In genomic region chr13:65733110-65733509, GRCh38 we compare ENCODE assay signal across 19 cellular contexts.
DNase-seq lines count a peak whose midpoint lies in the region; ATAC-seq, FAIRE-seq and TF ChIP-seq lines count a peak whose summit lies in the region.
"Had no signal": no experiment of that assay in that cellular context is flagged by ENCODE, and none has a peak within 500 bp of the region (broad histone marks: within the 10 kb centered on the region; RNA-seq: fewer than 3 reads in every experiment).

No MANE protein-coding gene starts in this region.

- no peak overlapping the region for H3K18ac ChIP-seq in H1 (ENCODE audit: extremely low read depth, low read length)
- H3K18ac ChIP-seq in neuronal stem cell (ENCODE audit: low read length): no peak overlapping the region

- H3K9ac ChIP-seq in OCI-LY1 (ENCODE audit: low read length): no peak overlapping the region
- H3K9ac ChIP-seq in H1 (replicated peaks in 1 of 4; ENCODE audit: extremely low read depth in 1 of 4, low read depth in 3 of 4, low read length in 3 of 4): no peak overlapping the region
- H3K9ac ChIP-seq in neuronal stem cell (ENCODE audit: low read depth, low read length, poor library complexity): no peak overlapping the region
- H3K9ac ChIP-seq: BLaER1 had no signal

- no peak overlapping the region for H2AK5ac ChIP-seq in H1 (ENCODE audit: low read depth, low read length)
- H2AK5ac ChIP-seq in neuronal stem cell (ENCODE audit: low read depth, low read length): no peak overlapping the region

- H3K36me3 Mint-ChIP-seq in activated CD4-positive, alpha-beta T cell treated with anti-CD3 and anti-CD28 coated beads for 36 hours (ENCODE audit: low read depth): no peaks in the 10 kb centered on the region
- H3K36me3 Mint-ChIP-seq: CD4-positive, CD25-positive, alpha-beta regulatory T cell; CD8-positive, alpha-beta T cell had no signal

- H2AFZ ChIP-seq in OCI-LY1 (ENCODE audit: low read length) (0 out of 2 replicates have a peak overlapping the region, but pooled peaks have one; percentile 3), H1 (ENCODE audit: low read length) (0 out of 2 replicates have a peak overlapping the region, but pooled peaks have one; percentile 74), neuronal stem cell (ENCODE audit: low read length) (peak overlapping the region; percentile 39)

- H2BK120ac ChIP-seq in H1 (replicated peaks; ENCODE audit: low read depth, low read length): no peak overlapping the region
- no peak overlapping the region for H2BK120ac ChIP-seq in neuronal stem cell (ENCODE audit: low read depth, low read length)

- H4K20me1 ChIP-seq in OCI-LY1 (ENCODE audit: insufficient read depth, low read length) (no peaks in the 10 kb centered on the region), H1 (replicated peaks in 1 of 2; ENCODE audit: control insufficient read depth in 1 of 2, insufficient read depth in 2 of 2, low read length in 2 of 2) (no peaks in the 10 kb centered on the region)
- H4K20me1 ChIP-seq: BLaER1 had no signal

- H2BK15ac ChIP-seq in H1 (ENCODE audit: low read length): no peak overlapping the region
- no peak overlapping the region for H2BK15ac ChIP-seq in neuronal stem cell (ENCODE audit: low read length)

- no peak overlapping the region for H3K56ac ChIP-seq in H1 (replicated peaks; ENCODE audit: insufficient read length, low read depth, low read length)

- no peak for FAIRE-seq in H1 (lab: Jason Lieb, UNC)
- FAIRE-seq: G401.6, GM18507 had no signal

- H3K4ac ChIP-seq in H1 (replicated peaks; ENCODE audit: insufficient read length, low read depth, low read length) (no peak overlapping the region), neuronal stem cell (ENCODE audit: low read length) (no peak overlapping the region)

- H2BK12ac ChIP-seq in H1 (ENCODE audit: low read depth, low read length) (no peak overlapping the region), neuronal stem cell (ENCODE audit: low read length) (no peak overlapping the region)

- no peak for TF ChIP-seq POLR2A in H1 (IDR thresholded peaks at IDR 0.05; ENCODE audit: control extremely low read depth in 1 of 2, low read depth in 2 of 2, low read length in 2 of 2)

- H3K27me3 Mint-ChIP-seq in activated CD4-positive, alpha-beta T cell treated with anti-CD3 and anti-CD28 coated beads for 36 hours: no peaks in the 10 kb centered on the region
- H3K27me3 Mint-ChIP-seq: B cell; CD4-positive, CD25-positive, alpha-beta regulatory T cell had no signal

- no peak overlapping the region for H3K4me3 ChIP-seq in OCI-LY1 (ENCODE audit: low read depth, low read length, poor library complexity, severe bottlenecking)
- no peak overlapping the region for H3K4me3 ChIP-seq in H1 (ENCODE audit: extremely low read depth in 1 of 4, insufficient read depth in 2 of 4, low read depth in 3 of 4, low read length in 4 of 4)
- no peak overlapping the region for H3K4me3 ChIP-seq in neuronal stem cell (ENCODE audit: low read length in 2 of 2)
- H3K4me3 ChIP-seq: BLaER1 had no signal

- no peak overlapping the region for H3K27ac ChIP-seq in OCI-LY1 (ENCODE audit: low read depth, low read length, poor library complexity, severe bottlenecking)
- H3K27ac ChIP-seq in H1 (ENCODE audit: low read depth, low read length): no peak overlapping the region
- H3K27ac ChIP-seq in neuronal stem cell (replicated peaks; ENCODE audit: low read length): no peak overlapping the region
- H3K27ac ChIP-seq: BLaER1, C4-2B had no signal

- H3K9me3 ChIP-seq in OCI-LY1 (ENCODE audit: low read length) (peaks cover 25% of the 10 kb centered on the region), H1 (ENCODE audit: insufficient read depth in 2 of 2, low read depth in 1 of 2, low read length in 1 of 2) (no peaks in the 10 kb centered on the region), neuronal stem cell (replicated peaks in 1 of 2; ENCODE audit: control insufficient read depth in 2 of 2, insufficient read depth in 1 of 2, low read depth in 1 of 2, low read length in 2 of 2) (no peaks in the 10 kb centered on the region)
- H3K9me3 ChIP-seq: BLaER1, Caco-2 had no signal

- intact Hi-C loops in activated CD4-positive, alpha-beta T cell treated with anti-CD3 and anti-CD28 coated beads for 36 hours (cut with DNase I, micrococcal nuclease): no loop called here

- CTCF ChIA-PET in H1 (lab: Charles Lee; ENCODE audit: partially characterized antibody): interaction anchor here (0.6 kb wide), 1 partner anchor 1586 kb away, joined by 3 read pairs; no protein-coding TSS in a partner anchor
- CTCF ChIA-PET in activated CD4-positive, alpha-beta T cell treated with anti-CD3 and anti-CD28 coated beads for 36 hours (lab: Charles Lee): no interaction called here

- TF ChIP-seq RAD21 in H1 (IDR thresholded peaks at IDR 0.05 in 1 of 2, conservative IDR thresholded peaks at IDR 0.05 in 1 of 2; ENCODE audit: low read depth in 2 of 2, low read length in 2 of 2): no peak

- no peak overlapping the region for H3K27ac Mint-ChIP-seq in activated CD4-positive, alpha-beta T cell treated with anti-CD3 and anti-CD28 coated beads for 36 hours
- H3K27ac Mint-ChIP-seq: B cell; CD4-positive, CD25-positive, alpha-beta regulatory T cell; CD8-positive, alpha-beta T cell had no signal

- no peak for TF ChIP-seq EP300 in H1 (IDR thresholded peaks at IDR 0.05; ENCODE audit: borderline replicate concordance in 1 of 2, low read depth in 2 of 2, low read length in 2 of 2)

- 92% methylated on average over 1 of the region's 1 CpG; no CpG with 5 or more reads in 1 of the 2 experiments for WGBS in H1 (ENCODE audit: extremely low coverage in 1 of 2, insufficient coverage in 1 of 2, insufficient read length in 1 of 2, insufficient replicate concordance in 2 of 2, low coverage in 1 of 2, low lambda C conversion rate in 2 of 2, missing lambda C conversion rate in 1 of 2), 2 experiments
- no CpG with 5 or more reads among the region's 1 CpG for WGBS in neuronal stem cell (ENCODE audit: extremely low coverage in 2 of 2, insufficient read length in 2 of 2, insufficient replicate concordance in 1 of 2), 2 donors

- H4K5ac ChIP-seq in H1 (ENCODE audit: insufficient read length, low read depth, low read length): no peak overlapping the region

- H3K23ac ChIP-seq in H1 (ENCODE audit: insufficient read length) (no peak overlapping the region), neuronal stem cell (ENCODE audit: low read depth, low read length, poor library complexity) (no peak overlapping the region)

- H3K36me3 ChIP-seq in OCI-LY1 (ENCODE audit: insufficient read depth, low read length) (no peaks in the 10 kb centered on the region), H1 (ENCODE audit: control insufficient read depth in 2 of 4, insufficient read depth in 4 of 4, low read length in 3 of 4) (no peaks in the 10 kb centered on the region), neuronal stem cell (replicated peaks in 1 of 2; ENCODE audit: control insufficient read depth in 2 of 2, insufficient read depth in 2 of 2, low read length in 2 of 2) (no peaks in the 10 kb centered on the region)
- H3K36me3 ChIP-seq: BLaER1 had no signal

- DNase-seq in H1 (ENCODE audit: low read depth in 1 of 2, low spot score in 2 of 2): no peak
- DNase-seq in neuronal stem cell (ENCODE audit: low spot score): no peak
- no peak for DNase-seq in GM19238 (ENCODE audit: insufficient read length, low spot score)
- DNase-seq in activated CD4-positive, alpha-beta T cell treated with anti-CD3 and anti-CD28 coated beads for 36 hours: no peak
- DNase-seq in SHP77 (lab: John Stamatoyannopoulos, UW): no peak
- DNase-seq: Caco-2; CD4-positive, CD25-positive, alpha-beta regulatory T cell; CD8-positive, alpha-beta T cell; DMS153; DND-41; GOT3; H7; HCEC 1CT had no signal

- peaks cover 20% of the 10 kb centered on the region for H3K9me3 Mint-ChIP-seq in activated CD4-positive, alpha-beta T cell treated with anti-CD3 and anti-CD28 coated beads for 36 hours (ENCODE audit: low read depth)

- H3K14ac ChIP-seq in H1 (ENCODE audit: insufficient read length): no peak overlapping the region
- no peak overlapping the region for H3K14ac ChIP-seq in neuronal stem cell (ENCODE audit: low read length)

- H3K27me3 ChIP-seq in OCI-LY1 (ENCODE audit: insufficient read depth, low read length) (no peaks in the 10 kb centered on the region), H1 (replicated peaks in 1 of 4; ENCODE audit: control insufficient read depth in 3 of 4, extremely low read depth in 1 of 4, insufficient read depth in 3 of 4, low read length in 3 of 4) (no peaks in the 10 kb centered on the region), neuronal stem cell (ENCODE audit: control insufficient read depth in 3 of 3, insufficient read depth in 3 of 3, low read depth in 1 of 3, low read length in 3 of 3) (no peaks in the 10 kb centered on the region)
- H3K27me3 ChIP-seq: BLaER1 had no signal

- H3K4me2 ChIP-seq in OCI-LY1 (ENCODE audit: low read length): no peak overlapping the region
- no peak overlapping the region for H3K4me2 ChIP-seq in H1 (ENCODE audit: insufficient read depth in 1 of 2, low read depth in 2 of 2, low read length in 2 of 2)
- no peak overlapping the region for H3K4me2 ChIP-seq in neuronal stem cell (ENCODE audit: insufficient read depth, low read length, poor library complexity, severe bottlenecking)
- H3K4me2 ChIP-seq: BLaER1 had no signal

- no peaks in the 10 kb centered on the region for H3K79me2 ChIP-seq in OCI-LY1 (ENCODE audit: insufficient read depth, low read length)
- H3K79me2 ChIP-seq in H1 (ENCODE audit: control insufficient read depth in 1 of 2, insufficient read depth in 2 of 2, low read length in 2 of 2): no peaks in the 10 kb centered on the region

- no peak overlapping the region for H3K4me3 Mint-ChIP-seq in activated CD4-positive, alpha-beta T cell treated with anti-CD3 and anti-CD28 coated beads for 36 hours
- H3K4me3 Mint-ChIP-seq: B cell; CD4-positive, CD25-positive, alpha-beta regulatory T cell; CD8-positive, alpha-beta T cell had no signal

- H3K4me1 Mint-ChIP-seq in activated CD4-positive, alpha-beta T cell treated with anti-CD3 and anti-CD28 coated beads for 36 hours: no peaks in the 10 kb centered on the region
- H3K4me1 Mint-ChIP-seq: B cell; CD4-positive, CD25-positive, alpha-beta regulatory T cell had no signal

- H4K8ac ChIP-seq in H1 (ENCODE audit: extremely low read depth, insufficient read depth, low read length) (no peak overlapping the region), neuronal stem cell (ENCODE audit: low read depth, low read length) (no peak overlapping the region)

- POLR2A ChIA-PET in H1 (lab: Charles Lee; ENCODE audit: partially characterized antibody): no interaction called here
- POLR2A ChIA-PET in activated CD4-positive, alpha-beta T cell treated with anti-CD3 and anti-CD28 coated beads for 36 hours (lab: Charles Lee): no interaction called here

- no peaks in the 10 kb centered on the region for H3K9me2 ChIP-seq in OCI-LY1 (ENCODE audit: low read depth, low read length)

- no peak overlapping the region for H4K91ac ChIP-seq in H1 (replicated peaks; ENCODE audit: insufficient read length, low read length)
- no peak overlapping the region for H4K91ac ChIP-seq in neuronal stem cell (ENCODE audit: low read depth, low read length, poor library complexity)

- H3F3A ChIP-seq in OCI-LY1 (ENCODE audit: insufficient read depth, low read length): no peaks in the 10 kb centered on the region

- TF ChIP-seq CTCF in OCI-LY1 (IDR thresholded peaks at IDR 0.05; ENCODE audit: low read length) (no peak), H1 (IDR thresholded peaks at IDR 0.05; ENCODE audit: control extremely low read depth in 1 of 3, insufficient read depth in 1 of 3, low read depth in 1 of 3, low read length in 3 of 3) (no peak)

- H3K79me1 ChIP-seq in H1 (ENCODE audit: low read depth, low read length) (no peaks in the 10 kb centered on the region), neuronal stem cell (ENCODE audit: low read depth, low read length) (no peaks in the 10 kb centered on the region)

- H2BK5ac ChIP-seq in H1 (ENCODE audit: low read depth, low read length) (no peak overlapping the region), neuronal stem cell (ENCODE audit: low read length) (no peak overlapping the region)

- H2BK20ac ChIP-seq in H1 (ENCODE audit: low read length): no peak overlapping the region

- no peak for ATAC-seq in activated CD4-positive, alpha-beta T cell treated with anti-CD3 and anti-CD28 coated beads for 36 hours
- ATAC-seq: CD8-positive, alpha-beta T cell had no signal

- H3K4me1 ChIP-seq in OCI-LY1 (ENCODE audit: insufficient read depth, low read length, severe bottlenecking): peaks cover 6% of the 10 kb centered on the region
- H3K4me1 ChIP-seq in H1 (replicated peaks in 1 of 4; ENCODE audit: control insufficient read depth in 3 of 4, insufficient read depth in 4 of 4, low read length in 3 of 4): no peaks in the 10 kb centered on the region
- no peaks in the 10 kb centered on the region for H3K4me1 ChIP-seq in neuronal stem cell (ENCODE audit: control insufficient read depth in 2 of 2, insufficient read depth in 1 of 2, low read depth in 1 of 2, low read length in 2 of 2)
- H3K4me1 ChIP-seq: BLaER1, Caco-2 had no signal

- H3K23me2 ChIP-seq in H1 (ENCODE audit: low read depth, low read length): no peaks in the 10 kb centered on the region

Comparison
In these comparisons a context has a peak if more than half of its experiments do, and no peak if none do; other contexts are left out.
1. H2AFZ ChIP-seq: peak in every context shown above with its lines; median percentile 74 in H1; 39 in neuronal stem cell; 3 in OCI-LY1.